ENCODE assay signal across 9 cellular contexts in the genomic region with DNA sequence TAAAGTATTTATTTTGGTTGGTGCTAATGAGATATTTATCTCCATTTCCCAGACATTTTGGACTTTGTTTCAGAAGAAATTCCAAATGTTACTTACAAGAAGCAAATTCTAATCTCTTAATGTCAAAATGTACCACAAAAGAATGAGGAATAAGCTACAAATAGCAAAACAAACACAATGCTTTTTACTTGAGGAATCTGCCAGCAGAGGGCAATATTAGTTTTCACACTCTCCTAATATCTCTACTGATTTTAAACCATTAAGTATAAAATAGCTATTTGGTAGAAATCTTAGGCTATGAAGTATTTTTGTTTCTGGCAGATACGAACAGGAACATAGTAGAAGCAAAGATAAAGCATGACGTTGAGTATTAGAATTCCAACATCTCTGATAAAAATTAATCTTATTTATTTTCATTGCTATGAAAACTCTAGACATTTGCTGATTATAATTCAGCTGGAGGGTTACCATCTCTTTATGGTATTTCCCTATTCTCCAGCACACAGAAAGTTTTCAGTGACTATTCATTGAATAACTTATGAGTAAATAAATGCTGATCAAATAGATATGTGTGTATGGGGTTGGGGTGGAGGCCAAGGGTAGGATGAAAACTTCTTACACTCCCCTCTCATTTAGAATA. TPM values are rescaled to one million over a fixed set of nuclear protein-coding genes. Genes with fewer than 3 reads are reported as not detected.
DNase-seq lines count a peak whose midpoint lies in the region; ATAC-seq, FAIRE-seq and TF ChIP-seq lines count a peak whose summit lies in the region.
"Had no signal": no experiment of that assay in that cellular context is flagged by ENCODE, and none has a peak within 500 bp of the region (broad histone marks: within the 10 kb centered on the region; RNA-seq: fewer than 3 reads in every experiment).

No MANE protein-coding gene starts in this region.

- TF ChIP-seq POLR2A in A549 (IDR thresholded peaks at IDR 0.05; ENCODE audit: low read length): no peak

- intact Hi-C loops in left cardiac atrium (cut with DNase I): loop anchor here in 1 of 2 donors (1.0 to 5.0 kb wide), 2 partner anchors 87 to 492 kb away; no protein-coding TSS in a partner anchor

- H3K4me1 ChIP-seq in A549: peaks cover 8% of the 10 kb centered on the region; the same call in 2 of the 3 replicates

- H3K27me3 Mint-ChIP-seq in type B pancreatic cell: peaks cover 4% of the 10 kb centered on the region
- peaks cover 16% of the 10 kb centered on the region for H3K27me3 Mint-ChIP-seq in stimulated activated memory B cell treated with anti-CD40 and anti-IgM and Interleukin-4, amounts not matched to agents 10 μg/mL and 1 μg/mL and 100 μg/mL, for 72 hours

- peak; percentile 54 to 75; a peak in 3 of 6 replicates for ATAC-seq in A549
- peak; percentile 68 to 73 for ATAC-seq in left cardiac atrium
- no peak for ATAC-seq in stimulated activated memory B cell treated with anti-CD40 and anti-IgM and Interleukin-4, amounts not matched to agents 10 μg/mL and 1 μg/mL and 100 μg/mL, for 72 hours

- no peak overlapping the region for H3K4me3 Mint-ChIP-seq in type B pancreatic cell
- H3K4me3 Mint-ChIP-seq in stimulated activated memory B cell treated with anti-CD40 and anti-IgM and Interleukin-4, amounts not matched to agents 10 μg/mL and 1 μg/mL and 100 μg/mL, for 72 hours: no peak overlapping the region
- H3K4me3 Mint-ChIP-seq: central memory CD8-positive, alpha-beta T cell had no signal

- POLR2A ChIA-PET in A549 (lab: Yijun Ruan, JAX): no interaction called here

- TF ChIP-seq CTCF in A549 (IDR thresholded peaks at IDR 0.05): peak; percentile 70
- peak; percentile 73 for TF ChIP-seq CTCF in type B pancreatic cell (conservative IDR thresholded peaks at IDR 0.05)

- no peak overlapping the region for H3K27ac ChIP-seq in A549

- TF ChIP-seq EP300 in A549 (IDR thresholded peaks at IDR 0.05): no peak

- H3K27ac Mint-ChIP-seq in type B pancreatic cell: no peak overlapping the region
- no peak overlapping the region for H3K27ac Mint-ChIP-seq in stimulated activated memory B cell treated with anti-CD40 and anti-IgM and Interleukin-4, amounts not matched to agents 10 μg/mL and 1 μg/mL and 100 μg/mL, for 72 hours

- no peak for FAIRE-seq in A549 (lab: Jason Lieb, UNC)
- no peak for FAIRE-seq in urothelium cell line (lab: Jason Lieb, UNC)

- no peak overlapping the region for H3K4me3 ChIP-seq in A549

- DNase-seq in A549 (ENCODE audit: low read depth in 1 of 2, low spot score in 1 of 2): peak in 1 of 2 experiments; percentile 46
- peak; percentile 29 for DNase-seq in HCEC 1CT
- peak; percentile 18 for DNase-seq in SW480 (ENCODE audit: low spot score)
- no peak for DNase-seq in left cardiac atrium
- DNase-seq in type B pancreatic cell (ENCODE audit: extremely low spot score, unreplicated experiment): no peak
- DNase-seq in urothelium cell line (ENCODE audit: low spot score): no peak
- no peak for DNase-seq in NOMO-1 treated with dmso at 0.1 percent for 144 hours (lab: John Stamatoyannopoulos, UW; ENCODE audit: unreplicated experiment)

- no peaks in the 10 kb centered on the region for H3K36me3 Mint-ChIP-seq in type B pancreatic cell
- H3K36me3 Mint-ChIP-seq in stimulated activated memory B cell treated with anti-CD40 and anti-IgM and Interleukin-4, amounts not matched to agents 10 μg/mL and 1 μg/mL and 100 μg/mL, for 72 hours: no peaks in the 10 kb centered on the region

- no peaks in the 10 kb centered on the region for H3K9me3 Mint-ChIP-seq in type B pancreatic cell
- peaks cover 3% of the 10 kb centered on the region for H3K9me3 Mint-ChIP-seq in stimulated activated memory B cell treated with anti-CD40 and anti-IgM and Interleukin-4, amounts not matched to agents 10 μg/mL and 1 μg/mL and 100 μg/mL, for 72 hours
- H3K9me3 Mint-ChIP-seq: central memory CD8-positive, alpha-beta T cell had no signal

- CTCF ChIA-PET in A549 (lab: Yijun Ruan, JAX): interaction anchor here (0.6 to 3.2 kb wide), 24 partner anchors 9 to 588 kb away, joined by 3 to 32 read pairs (median 4); partner anchors contain the start of genes HMCN1 and IVNS1ABP

- WGBS in A549 (ENCODE audit: missing lambda C conversion rate): 3% methylated on average over 2 of the region's 2 CpGs

- no peaks in the 10 kb centered on the region for H3K9me3 ChIP-seq in A549

- no peaks in the 10 kb centered on the region for H3K4me1 Mint-ChIP-seq in type B pancreatic cell (ENCODE audit: unreplicated experiment)
- peaks cover 6% of the 10 kb centered on the region for H3K4me1 Mint-ChIP-seq in stimulated activated memory B cell treated with anti-CD40 and anti-IgM and Interleukin-4, amounts not matched to agents 10 μg/mL and 1 μg/mL and 100 μg/mL, for 72 hours
- H3K4me1 Mint-ChIP-seq: central memory CD8-positive, alpha-beta T cell had no signal

- H3K4me2 ChIP-seq in A549: no peak overlapping the region

- peak; percentile 61 to 63 for TF ChIP-seq RAD21 in A549 (conservative IDR thresholded peaks at IDR 0.05 in 1 of 2, IDR thresholded peaks at IDR 0.05 in 1 of 2)

TF ChIP-seq in A549, 52 proteins besides CTCF, POLR2A, EP300 and RAD21:
- TF ChIP-seq ESRRA (IDR thresholded peaks at IDR 0.05; ENCODE audit: borderline replicate concordance, low read length) (no peak), SMC3 (IDR thresholded peaks at IDR 0.05) (peak; percentile 71)

RNA-seq across cellular contexts. Expression of gene HMCN1, which starts 13.4 kb away (rescaled TPM):
- polyA plus RNA-seq in A549 (2011; rRNA removed) (0.06 and 0.09 TPM in 2 replicates), A549 (2017; fragmentation: RNase III; extraction: RNeasy Plus Mini Kit Qiagen cat#74134 plus additional on column Dnase treatment) (0.01 to 0.12 TPM (median 0.03 TPM) in 3 replicates)
- polyA plus RNA-seq in A549 (2012; cell fraction: cytosol; rRNA removed): under 0.01 and 0.03 TPM in 2 replicates
- 0.01 and 0.02 TPM in 2 replicates for polyA plus RNA-seq in A549 (2012; cell fraction: nucleus; rRNA removed)
- polyA minus RNA-seq in A549 (2011; rRNA and poly(A)+ RNA removed): 0.04 and 0.10 TPM in 2 replicates
- total RNA-seq in left cardiac atrium (10 to 100 TPM; 10.4 to 22.3 TPM), type B pancreatic cell (ENCODE audit: low replicate concordance) (4.1 and 13.2 TPM in 2 replicates)

Comparison
In these comparisons a context has a peak if more than half of its experiments do, and no peak if none do; other contexts are left out.
1. DNase-seq: peak in HCEC 1CT (single experiment) and SW480 (single experiment); none in left cardiac atrium (single experiment), type B pancreatic cell (single experiment), urothelium cell line (single experiment) and NOMO-1 treated with dmso at 0.1 percent for 144 hours (single experiment).